11 cellular contexts compared by ENCODE assay signal in the genomic region with DNA sequence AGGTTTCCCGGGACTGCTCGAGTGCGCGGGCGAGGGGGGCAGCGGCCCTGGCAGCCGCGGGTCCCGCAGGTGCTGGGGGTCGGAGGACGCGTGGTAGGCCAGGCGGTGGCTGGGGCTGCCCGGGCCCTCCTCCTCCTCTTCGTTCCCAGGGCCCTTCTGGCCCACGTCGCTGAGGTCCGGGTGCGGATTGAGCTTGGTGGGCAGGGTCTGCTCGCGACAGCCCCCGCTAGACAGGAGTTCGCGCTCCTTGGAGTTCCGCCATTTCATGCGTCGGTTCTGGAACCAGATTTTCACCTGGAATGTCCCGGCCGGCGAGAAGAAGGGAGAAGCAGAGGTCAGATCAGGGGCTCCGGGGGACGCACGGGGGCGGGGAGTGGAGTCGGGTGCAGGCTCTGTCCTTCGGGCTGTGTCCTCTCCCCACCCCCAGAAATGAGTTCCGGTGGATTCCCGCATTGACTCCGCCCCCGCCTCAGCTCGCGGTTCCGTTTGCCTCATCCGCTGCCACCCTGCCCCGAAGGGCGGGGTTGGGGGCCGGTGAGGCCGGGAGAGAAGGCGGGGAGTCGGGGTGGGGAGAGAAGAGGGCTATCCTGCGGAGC. TPM values are rescaled to one million over a fixed set of nuclear protein-coding genes. Genes with fewer than 3 reads are reported as not detected.
DNase-seq lines count a peak whose midpoint lies in the region; ATAC-seq, FAIRE-seq and TF ChIP-seq lines count a peak whose summit lies in the region.
"Had no signal": no experiment of that assay in that cellular context is flagged by ENCODE, and none has a peak within 500 bp of the region (broad histone marks: within the 10 kb centered on the region; RNA-seq: fewer than 3 reads in every experiment).

No MANE protein-coding gene starts in this region.

- peaks cover 51 to 66% of the 10 kb centered on the region in 2 donors for H3K27me3 Mint-ChIP-seq in natural killer cell treated with Interleukin-12 subunit alpha and Interleukin-12 subunit beta and Interleukin-15 and Interleukin-18, amount 100 ng/mL, for 72 hours

- no peak for TF ChIP-seq EP300 in A549 (IDR thresholded peaks at IDR 0.05)

- ATAC-seq in A549 (0 out of 6 replicates have a peak, but pooled peaks of 1 of the 2 experiments have one; percentile 30), HG02571 (IDR thresholded peaks at IDR 0.05; ENCODE audit: unreplicated experiment) (no peak)
- peak; percentile 81 to 87 for ATAC-seq in activated naive CD4-positive, alpha-beta T cell treated with anti-CD3 and anti-CD28 coated beads, Interleukin-2, amount 50 U/mL, for 72 hours
- ATAC-seq in natural killer cell treated with Interleukin-12 subunit alpha and Interleukin-12 subunit beta and Interleukin-15 and Interleukin-18, amount 100 ng/mL, for 72 hours, result peak; percentile 65 to 80

- peaks cover 12 to 31% of the 10 kb centered on the region in 2 donors for H3K36me3 Mint-ChIP-seq in activated naive CD4-positive, alpha-beta T cell treated with anti-CD3 and anti-CD28 coated beads, Interleukin-2, amount 50 U/mL, for 72 hours
- H3K36me3 Mint-ChIP-seq in natural killer cell treated with Interleukin-12 subunit alpha and Interleukin-12 subunit beta and Interleukin-15 and Interleukin-18, amount 100 ng/mL, for 72 hours, result peaks cover 22% of the 10 kb centered on the region

- H3K9me3 ChIP-seq in A549, result no peaks in the 10 kb centered on the region

- no peak for TF ChIP-seq CTCF in A549 (IDR thresholded peaks at IDR 0.05)

- H3K4me1 ChIP-seq in A549, result peaks cover 5% of the 10 kb centered on the region; the same call in 2 of the 3 replicates

- CTCF ChIA-PET in A549 (lab: Yijun Ruan, JAX), result no interaction called here

- no peak for TF ChIP-seq RAD21 in A549 (conservative IDR thresholded peaks at IDR 0.05 in 1 of 2, IDR thresholded peaks at IDR 0.05 in 1 of 2)

- peak overlapping the region; percentile 56 for H3K4me2 ChIP-seq in A549

- no peak overlapping the region for H3K27ac ChIP-seq in A549

- WGBS in A549 (ENCODE audit: missing lambda C conversion rate), result 56% methylated on average over 27 of the region's 51 CpGs

- H3K4me3 Mint-ChIP-seq in natural killer cell treated with Interleukin-12 subunit alpha and Interleukin-12 subunit beta and Interleukin-15 and Interleukin-18, amount 100 ng/mL, for 72 hours, result peak overlapping the region; percentile 67

- TF ChIP-seq POLR2A in A549 (IDR thresholded peaks at IDR 0.05; ENCODE audit: low read length), result no peak

- no peak overlapping the region for H3K27ac Mint-ChIP-seq in activated naive CD4-positive, alpha-beta T cell treated with anti-CD3 and anti-CD28 coated beads, Interleukin-2, amount 50 U/mL, for 72 hours
- H3K27ac Mint-ChIP-seq in natural killer cell treated with Interleukin-12 subunit alpha and Interleukin-12 subunit beta and Interleukin-15 and Interleukin-18, amount 100 ng/mL, for 72 hours, result no peak overlapping the region

- DNase-seq in A549 (ENCODE audit: low read depth in 1 of 2, low spot score in 1 of 2), result no peak
- peak; percentile 47 for DNase-seq in NCI-H2196 treated with DMSO at 0.1 percent for 48 hours (lab: John Stamatoyannopoulos, UW; ENCODE audit: unreplicated experiment)
- DNase-seq in activated naive CD4-positive, alpha-beta T cell treated with anti-CD3 and anti-CD28 coated beads, Interleukin-2, amount 50 U/mL, for 72 hours (ENCODE audit: low spot score in 2 of 2), result peak; percentile 34 to 65
- DNase-seq in natural killer cell treated with Interleukin-12 subunit alpha and Interleukin-12 subunit beta and Interleukin-15 and Interleukin-18, amount 100 ng/mL, for 72 hours (ENCODE audit: low spot score), result no peak
- no peak for DNase-seq in AG08395 (ENCODE audit: low spot score)
- no peak for DNase-seq in NCI-H128 (lab: John Stamatoyannopoulos, UW; ENCODE audit: unreplicated experiment)
- DNase-seq in anterior cingulate cortex (lab: John Stamatoyannopoulos, UW), result no peak

- no peak for FAIRE-seq in A549 (lab: Jason Lieb, UNC)
- FAIRE-seq: endometrium had no signal

- POLR2A ChIA-PET in A549 (lab: Yijun Ruan, JAX), result no interaction called here

- peaks cover 24 to 25% of the 10 kb centered on the region in 2 donors for H3K4me1 Mint-ChIP-seq in natural killer cell treated with Interleukin-12 subunit alpha and Interleukin-12 subunit beta and Interleukin-15 and Interleukin-18, amount 100 ng/mL, for 72 hours (ENCODE audit: low read depth in 2 of 2)

- peak overlapping the region; percentile 36; the same call in 2 of the 3 replicates for H3K4me3 ChIP-seq in A549

- peaks cover 0 to 9% of the 10 kb centered on the region in 2 donors for H3K9me3 Mint-ChIP-seq in activated naive CD4-positive, alpha-beta T cell treated with anti-CD3 and anti-CD28 coated beads, Interleukin-2, amount 50 U/mL, for 72 hours
- no peaks in the 10 kb centered on the region for H3K9me3 Mint-ChIP-seq in natural killer cell treated with Interleukin-12 subunit alpha and Interleukin-12 subunit beta and Interleukin-15 and Interleukin-18, amount 100 ng/mL, for 72 hours

TF ChIP-seq in A549, 52 proteins besides CTCF, POLR2A, EP300 and RAD21:
- TF ChIP-seq JUNB (IDR thresholded peaks at IDR 0.05), result no peak
TF ChIP-seq in A549: peak in this region for 0.

RNA-seq across cellular contexts. Expression of a gene that starts 3.9 kb away (rescaled TPM):
- polyA plus RNA-seq in A549 (2011; rRNA removed), result not detected in 2 replicates
- polyA plus RNA-seq in A549 (2012; cell fraction: cytosol; rRNA removed), result not detected in 2 replicates
- not detected in 2 replicates for polyA plus RNA-seq in A549 (2012; cell fraction: nucleus; rRNA removed)
- not detected in 3 replicates for polyA plus RNA-seq in A549 (2017; fragmentation: RNase III; extraction: RNeasy Plus Mini Kit Qiagen cat#74134 plus additional on column Dnase treatment)
- polyA minus RNA-seq in A549 (2011; rRNA and poly(A)+ RNA removed), result not detected in 2 replicates
- not detected for total RNA-seq in activated naive CD4-positive, alpha-beta T cell treated with anti-CD3 and anti-CD28 coated beads, Interleukin-2, amount 50 U/mL, for 72 hours
- total RNA-seq in natural killer cell treated with Interleukin-12 subunit alpha and Interleukin-12 subunit beta and Interleukin-15 and Interleukin-18, amount 100 ng/mL, for 72 hours, result not detected
- total RNA-seq: LHCN-M2, subcutaneous adipose tissue had no signal

Comparison
In these comparisons a context has a peak if more than half of its experiments do, and no peak if none do; other contexts are left out.
1. DNase-seq: peak in NCI-H2196 treated with DMSO at 0.1 percent for 48 hours (single experiment) and activated naive CD4-positive, alpha-beta T cell treated with anti-CD3 and anti-CD28 coated beads, Interleukin-2, amount 50 U/mL, for 72 hours (2 of 2); none in A549 (0 of 2), natural killer cell treated with Interleukin-12 subunit alpha and Interleukin-12 subunit beta and Interleukin-15 and Interleukin-18, amount 100 ng/mL, for 72 hours (single experiment), AG08395 (single experiment), NCI-H128 (single experiment) and anterior cingulate cortex (0 of 58).